In the genomic region with DNA sequence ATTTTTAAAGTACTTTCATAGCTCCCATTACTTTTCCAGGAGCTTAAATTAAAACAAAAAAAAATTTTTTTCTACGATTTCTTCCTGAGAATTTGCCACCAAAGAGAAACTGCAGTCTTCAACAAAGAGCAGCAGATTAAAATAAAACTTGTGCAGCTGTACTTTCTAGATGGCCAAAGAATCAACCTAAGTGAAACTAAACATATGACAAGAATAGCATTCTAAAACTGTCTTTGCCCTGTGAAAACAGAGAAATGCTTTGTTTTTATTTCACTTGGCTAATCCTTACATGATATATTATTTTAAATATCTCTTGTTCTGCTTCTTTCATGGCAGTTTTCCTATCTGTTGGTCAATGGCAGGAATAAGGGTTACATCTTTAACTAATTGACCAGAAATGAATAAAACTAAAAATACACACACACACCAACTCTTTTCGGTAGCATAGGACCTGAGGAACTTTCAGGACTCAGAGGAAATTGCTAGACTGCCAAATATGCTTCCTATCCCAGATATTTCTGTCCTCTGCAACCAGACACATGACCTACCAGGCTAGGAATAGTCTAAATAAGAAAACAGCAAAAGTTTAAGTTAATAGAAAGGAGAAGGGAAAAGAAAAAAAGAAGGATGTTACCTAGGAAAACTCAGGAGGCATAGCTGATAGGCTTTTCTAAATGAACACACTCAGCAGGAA, we compare ENCODE assay signal across 1 cellular context.
TF ChIP-seq lines count a peak whose summit lies in the region.

No MANE protein-coding gene starts in this region.

TF ChIP-seq in GM12878, 131 proteins besides CTCF, POLR2A, EP300 and RAD21 (continued from another document and continues in another):
- TF ChIP-seq, protein P1, sequence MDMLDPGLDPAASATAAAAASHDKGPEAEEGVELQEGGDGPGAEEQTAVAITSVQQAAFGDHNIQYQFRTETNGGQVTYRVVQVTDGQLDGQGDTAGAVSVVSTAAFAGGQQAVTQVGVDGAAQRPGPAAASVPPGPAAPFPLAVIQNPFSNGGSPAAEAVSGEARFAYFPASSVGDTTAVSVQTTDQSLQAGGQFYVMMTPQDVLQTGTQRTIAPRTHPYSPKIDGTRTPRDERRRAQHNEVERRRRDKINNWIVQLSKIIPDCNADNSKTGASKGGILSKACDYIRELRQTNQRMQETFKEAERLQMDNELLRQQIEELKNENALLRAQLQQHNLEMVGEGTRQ (IDR thresholded peaks at IDR 0.05; ENCODE audit: borderline replicate concordance, low read depth, low read length) = no peak
- TF ChIP-seq IKZF1 (conservative IDR thresholded peaks at IDR 0.05) = peak; percentile 45
- TF ChIP-seq, protein P2, sequence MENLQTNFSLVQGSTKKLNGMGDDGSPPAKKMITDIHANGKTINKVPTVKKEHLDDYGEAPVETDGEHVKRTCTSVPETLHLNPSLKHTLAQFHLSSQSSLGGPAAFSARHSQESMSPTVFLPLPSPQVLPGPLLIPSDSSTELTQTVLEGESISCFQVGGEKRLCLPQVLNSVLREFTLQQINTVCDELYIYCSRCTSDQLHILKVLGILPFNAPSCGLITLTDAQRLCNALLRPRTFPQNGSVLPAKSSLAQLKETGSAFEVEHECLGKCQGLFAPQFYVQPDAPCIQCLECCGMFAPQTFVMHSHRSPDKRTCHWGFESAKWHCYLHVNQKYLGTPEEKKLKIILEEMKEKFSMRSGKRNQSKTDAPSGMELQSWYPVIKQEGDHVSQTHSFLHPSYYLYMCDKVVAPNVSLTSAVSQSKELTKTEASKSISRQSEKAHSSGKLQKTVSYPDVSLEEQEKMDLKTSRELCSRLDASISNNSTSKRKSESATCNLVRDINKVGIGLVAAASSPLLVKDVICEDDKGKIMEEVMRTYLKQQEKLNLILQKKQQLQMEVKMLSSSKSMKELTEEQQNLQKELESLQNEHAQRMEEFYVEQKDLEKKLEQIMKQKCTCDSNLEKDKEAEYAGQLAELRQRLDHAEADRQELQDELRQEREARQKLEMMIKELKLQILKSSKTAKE (IDR thresholded peaks at IDR 0.05; ENCODE audit: low read depth, poor library complexity, severe bottlenecking) = no peak
- TF ChIP-seq, protein P3, sequence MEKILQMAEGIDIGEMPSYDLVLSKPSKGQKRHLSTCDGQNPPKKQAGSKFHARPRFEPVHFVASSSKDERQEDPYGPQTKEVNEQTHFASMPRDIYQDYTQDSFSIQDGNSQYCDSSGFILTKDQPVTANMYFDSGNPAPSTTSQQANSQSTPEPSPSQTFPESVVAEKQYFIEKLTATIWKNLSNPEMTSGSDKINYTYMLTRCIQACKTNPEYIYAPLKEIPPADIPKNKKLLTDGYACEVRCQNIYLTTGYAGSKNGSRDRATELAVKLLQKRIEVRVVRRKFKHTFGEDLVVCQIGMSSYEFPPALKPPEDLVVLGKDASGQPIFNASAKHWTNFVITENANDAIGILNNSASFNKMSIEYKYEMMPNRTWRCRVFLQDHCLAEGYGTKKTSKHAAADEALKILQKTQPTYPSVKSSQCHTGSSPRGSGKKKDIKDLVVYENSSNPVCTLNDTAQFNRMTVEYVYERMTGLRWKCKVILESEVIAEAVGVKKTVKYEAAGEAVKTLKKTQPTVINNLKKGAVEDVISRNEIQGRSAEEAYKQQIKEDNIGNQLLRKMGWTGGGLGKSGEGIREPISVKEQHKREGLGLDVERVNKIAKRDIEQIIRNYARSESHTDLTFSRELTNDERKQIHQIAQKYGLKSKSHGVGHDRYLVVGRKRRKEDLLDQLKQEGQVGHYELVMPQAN (conservative IDR thresholded peaks at IDR 0.05) = no peak
- TF ChIP-seq POLR2AphosphoS2 (IDR thresholded peaks at IDR 0.05; ENCODE audit: low read depth, low read length) = no peak
- no peak for TF ChIP-seq SIX5 (IDR thresholded peaks at IDR 0.05; ENCODE audit: low read depth, low read length, severe bottlenecking)
- TF ChIP-seq NFIC (IDR thresholded peaks at IDR 0.05; ENCODE audit: low read depth, low read length) = peak; percentile 78
- no peak for TF ChIP-seq CBX5 (IDR thresholded peaks at IDR 0.05; ENCODE audit: low read depth)
- TF ChIP-seq PAX5 (IDR thresholded peaks at IDR 0.05; ENCODE audit: borderline replicate concordance, low read depth, low read length) = no peak
- no peak for TF ChIP-seq KDM1A (IDR thresholded peaks at IDR 0.05; ENCODE audit: borderline replicate concordance)
- TF ChIP-seq, protein P4, sequence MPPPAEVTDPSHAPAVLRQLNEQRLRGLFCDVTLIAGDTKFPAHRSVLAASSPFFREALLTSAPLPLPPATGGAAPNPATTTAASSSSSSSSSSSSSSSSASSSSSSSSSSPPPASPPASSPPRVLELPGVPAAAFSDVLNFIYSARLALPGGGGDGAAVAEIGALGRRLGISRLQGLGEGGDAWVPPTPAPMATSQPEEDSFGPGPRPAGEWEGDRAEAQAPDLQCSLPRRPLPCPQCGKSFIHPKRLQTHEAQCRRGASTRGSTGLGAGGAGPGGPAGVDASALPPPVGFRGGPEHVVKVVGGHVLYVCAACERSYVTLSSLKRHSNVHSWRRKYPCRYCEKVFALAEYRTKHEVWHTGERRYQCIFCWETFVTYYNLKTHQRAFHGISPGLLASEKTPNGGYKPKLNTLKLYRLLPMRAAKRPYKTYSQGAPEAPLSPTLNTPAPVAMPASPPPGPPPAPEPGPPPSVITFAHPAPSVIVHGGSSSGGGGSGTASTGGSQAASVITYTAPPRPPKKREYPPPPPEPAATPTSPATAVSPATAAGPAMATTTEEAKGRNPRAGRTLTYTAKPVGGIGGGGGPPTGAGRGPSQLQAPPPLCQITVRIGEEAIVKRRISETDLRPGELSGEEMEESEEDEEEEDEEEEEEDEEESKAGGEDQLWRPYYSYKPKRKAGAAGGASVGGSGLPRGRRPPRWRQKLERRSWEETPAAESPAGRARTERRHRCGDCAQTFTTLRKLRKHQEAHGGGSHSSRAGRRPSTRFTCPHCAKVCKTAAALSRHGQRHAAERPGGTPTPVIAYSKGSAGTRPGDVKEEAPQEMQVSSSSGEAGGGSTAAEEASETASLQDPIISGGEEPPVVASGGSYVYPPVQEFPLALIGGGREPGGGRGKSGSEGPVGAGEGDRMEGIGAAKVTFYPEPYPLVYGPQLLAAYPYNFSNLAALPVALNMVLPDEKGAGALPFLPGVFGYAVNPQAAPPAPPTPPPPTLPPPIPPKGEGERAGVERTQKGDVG (CRISPR knock-in tag; IDR thresholded peaks at IDR 0.05) = no peak
- peak; percentile 87 for TF ChIP-seq MEF2B (IDR thresholded peaks at IDR 0.05; ENCODE audit: partially characterized antibody, poor library complexity, severe bottlenecking)
- no peak for TF ChIP-seq WRNIP1 (IDR thresholded peaks at IDR 0.05; ENCODE audit: borderline replicate concordance, low read depth, low read length)
- TF ChIP-seq CREB1 (IDR thresholded peaks at IDR 0.05; ENCODE audit: low read depth) = no peak
- TF ChIP-seq NBN (IDR thresholded peaks at IDR 0.05) = no peak
- TF ChIP-seq, protein P5, sequence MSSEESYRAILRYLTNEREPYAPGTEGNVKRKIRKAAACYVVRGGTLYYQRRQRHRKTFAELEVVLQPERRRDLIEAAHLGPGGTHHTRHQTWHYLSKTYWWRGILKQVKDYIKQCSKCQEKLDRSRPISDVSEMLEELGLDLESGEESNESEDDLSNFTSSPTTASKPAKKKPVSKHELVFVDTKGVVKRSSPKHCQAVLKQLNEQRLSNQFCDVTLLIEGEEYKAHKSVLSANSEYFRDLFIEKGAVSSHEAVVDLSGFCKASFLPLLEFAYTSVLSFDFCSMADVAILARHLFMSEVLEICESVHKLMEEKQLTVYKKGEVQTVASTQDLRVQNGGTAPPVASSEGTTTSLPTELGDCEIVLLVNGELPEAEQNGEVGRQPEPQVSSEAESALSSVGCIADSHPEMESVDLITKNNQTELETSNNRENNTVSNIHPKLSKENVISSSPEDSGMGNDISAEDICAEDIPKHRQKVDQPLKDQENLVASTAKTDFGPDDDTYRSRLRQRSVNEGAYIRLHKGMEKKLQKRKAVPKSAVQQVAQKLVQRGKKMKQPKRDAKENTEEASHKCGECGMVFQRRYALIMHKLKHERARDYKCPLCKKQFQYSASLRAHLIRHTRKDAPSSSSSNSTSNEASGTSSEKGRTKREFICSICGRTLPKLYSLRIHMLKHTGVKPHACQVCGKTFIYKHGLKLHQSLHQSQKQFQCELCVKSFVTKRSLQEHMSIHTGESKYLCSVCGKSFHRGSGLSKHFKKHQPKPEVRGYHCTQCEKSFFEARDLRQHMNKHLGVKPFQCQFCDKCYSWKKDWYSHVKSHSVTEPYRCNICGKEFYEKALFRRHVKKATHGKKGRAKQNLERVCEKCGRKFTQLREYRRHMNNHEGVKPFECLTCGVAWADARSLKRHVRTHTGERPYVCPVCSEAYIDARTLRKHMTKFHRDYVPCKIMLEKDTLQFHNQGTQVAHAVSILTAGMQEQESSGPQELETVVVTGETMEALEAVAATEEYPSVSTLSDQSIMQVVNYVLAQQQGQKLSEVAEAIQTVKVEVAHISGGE (CRISPR knock-in tag; IDR thresholded peaks at IDR 0.05) = no peak
- TF ChIP-seq NR2C2 (IDR thresholded peaks at IDR 0.05; ENCODE audit: borderline replicate concordance, control insufficient read depth, insufficient read length, low read depth) = no peak
- TF ChIP-seq SRF (IDR thresholded peaks at IDR 0.05; ENCODE audit: low read depth in 2 of 2, low read length in 2 of 2) = no peak
- TF ChIP-seq RCOR1 (conservative IDR thresholded peaks at IDR 0.05; ENCODE audit: low read depth, low read length) = no peak
- peak; percentile 58; the same call in 1 of the 2 replicates for TF ChIP-seq FOXM1 (IDR thresholded peaks at IDR 0.05; ENCODE audit: low read depth, low read length)
- no peak for TF ChIP-seq ZNF274 (IDR thresholded peaks at IDR 0.05; ENCODE audit: insufficient read depth, insufficient read length)
- TF ChIP-seq IRF4 (IDR thresholded peaks at IDR 0.05; ENCODE audit: low read depth, low read length) = 0 out of 2 replicates have a peak, but pooled peaks have one; percentile 43
- TF ChIP-seq SP1 (IDR thresholded peaks at IDR 0.05; ENCODE audit: low read depth, low read length) = peak; percentile 16
- TF ChIP-seq, protein P6, sequence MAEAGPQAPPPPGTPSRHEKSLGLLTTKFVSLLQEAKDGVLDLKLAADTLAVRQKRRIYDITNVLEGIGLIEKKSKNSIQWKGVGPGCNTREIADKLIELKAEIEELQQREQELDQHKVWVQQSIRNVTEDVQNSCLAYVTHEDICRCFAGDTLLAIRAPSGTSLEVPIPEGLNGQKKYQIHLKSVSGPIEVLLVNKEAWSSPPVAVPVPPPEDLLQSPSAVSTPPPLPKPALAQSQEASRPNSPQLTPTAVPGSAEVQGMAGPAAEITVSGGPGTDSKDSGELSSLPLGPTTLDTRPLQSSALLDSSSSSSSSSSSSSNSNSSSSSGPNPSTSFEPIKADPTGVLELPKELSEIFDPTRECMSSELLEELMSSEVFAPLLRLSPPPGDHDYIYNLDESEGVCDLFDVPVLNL (IDR thresholded peaks at IDR 0.05; ENCODE audit: low read depth, low read length) = no peak
- TF ChIP-seq STAT3 (IDR thresholded peaks at IDR 0.05; ENCODE audit: low read depth, low read length) = no peak
- no peak for TF ChIP-seq SMAD5 (IDR thresholded peaks at IDR 0.05; ENCODE audit: low read depth)
- no peak for TF ChIP-seq NR2C1 (IDR thresholded peaks at IDR 0.05)
- TF ChIP-seq, protein P7, sequence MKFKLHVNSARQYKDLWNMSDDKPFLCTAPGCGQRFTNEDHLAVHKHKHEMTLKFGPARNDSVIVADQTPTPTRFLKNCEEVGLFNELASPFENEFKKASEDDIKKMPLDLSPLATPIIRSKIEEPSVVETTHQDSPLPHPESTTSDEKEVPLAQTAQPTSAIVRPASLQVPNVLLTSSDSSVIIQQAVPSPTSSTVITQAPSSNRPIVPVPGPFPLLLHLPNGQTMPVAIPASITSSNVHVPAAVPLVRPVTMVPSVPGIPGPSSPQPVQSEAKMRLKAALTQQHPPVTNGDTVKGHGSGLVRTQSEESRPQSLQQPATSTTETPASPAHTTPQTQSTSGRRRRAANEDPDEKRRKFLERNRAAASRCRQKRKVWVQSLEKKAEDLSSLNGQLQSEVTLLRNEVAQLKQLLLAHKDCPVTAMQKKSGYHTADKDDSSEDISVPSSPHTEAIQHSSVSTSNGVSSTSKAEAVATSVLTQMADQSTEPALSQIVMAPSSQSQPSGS (IDR thresholded peaks at IDR 0.05; ENCODE audit: low read length) = peak; percentile 40; the same call in 1 of the 2 replicates
- TF ChIP-seq MYC (IDR thresholded peaks at IDR 0.05; ENCODE audit: insufficient read depth, insufficient read length, insufficient replicate concordance, low read length, severe bottlenecking) = no peak
- TF ChIP-seq POLR2AphosphoS5 (IDR thresholded peaks at IDR 0.05; ENCODE audit: low read length) = no peak
- TF ChIP-seq HDGF (IDR thresholded peaks at IDR 0.05) = no peak
- no peak for TF ChIP-seq JUNB (IDR thresholded peaks at IDR 0.05)
- TF ChIP-seq BRCA1 (IDR thresholded peaks at IDR 0.05; ENCODE audit: low read depth, low read length) = no peak
- TF ChIP-seq, protein P8, sequence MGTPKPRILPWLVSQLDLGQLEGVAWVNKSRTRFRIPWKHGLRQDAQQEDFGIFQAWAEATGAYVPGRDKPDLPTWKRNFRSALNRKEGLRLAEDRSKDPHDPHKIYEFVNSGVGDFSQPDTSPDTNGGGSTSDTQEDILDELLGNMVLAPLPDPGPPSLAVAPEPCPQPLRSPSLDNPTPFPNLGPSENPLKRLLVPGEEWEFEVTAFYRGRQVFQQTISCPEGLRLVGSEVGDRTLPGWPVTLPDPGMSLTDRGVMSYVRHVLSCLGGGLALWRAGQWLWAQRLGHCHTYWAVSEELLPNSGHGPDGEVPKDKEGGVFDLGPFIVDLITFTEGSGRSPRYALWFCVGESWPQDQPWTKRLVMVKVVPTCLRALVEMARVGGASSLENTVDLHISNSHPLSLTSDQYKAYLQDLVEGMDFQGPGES (IDR thresholded peaks at IDR 0.05) = no peak
- no peak for TF ChIP-seq HCFC1 (IDR thresholded peaks at IDR 0.05; ENCODE audit: low read length)
- TF ChIP-seq MXI1 (IDR thresholded peaks at IDR 0.05; ENCODE audit: low read depth, low read length) = no peak
- TF ChIP-seq ZNF217 (IDR thresholded peaks at IDR 0.05) = no peak
- 0 out of 2 replicates have a peak, but pooled peaks have one; percentile 47 for TF ChIP-seq TCF12 (IDR thresholded peaks at IDR 0.05; ENCODE audit: low read depth, low read length)
- TF ChIP-seq SMC3 (IDR thresholded peaks at IDR 0.05; ENCODE audit: borderline replicate concordance, low read length) = no peak
- TF ChIP-seq CBFB (IDR thresholded peaks at IDR 0.05; ENCODE audit: low read depth) = no peak
- peak; percentile 54; the same call in 1 of the 2 replicates for TF ChIP-seq TBL1XR1 (IDR thresholded peaks at IDR 0.05; ENCODE audit: low read depth, low read length)
- TF ChIP-seq JUND (IDR thresholded peaks at IDR 0.05; ENCODE audit: low read depth, low read length) = no peak
- TF ChIP-seq CHD2 (IDR thresholded peaks at IDR 0.05; ENCODE audit: borderline replicate concordance, low read depth, low read length) = no peak
